1 cellular context compared by ENCODE assay signal in the genomic region with DNA sequence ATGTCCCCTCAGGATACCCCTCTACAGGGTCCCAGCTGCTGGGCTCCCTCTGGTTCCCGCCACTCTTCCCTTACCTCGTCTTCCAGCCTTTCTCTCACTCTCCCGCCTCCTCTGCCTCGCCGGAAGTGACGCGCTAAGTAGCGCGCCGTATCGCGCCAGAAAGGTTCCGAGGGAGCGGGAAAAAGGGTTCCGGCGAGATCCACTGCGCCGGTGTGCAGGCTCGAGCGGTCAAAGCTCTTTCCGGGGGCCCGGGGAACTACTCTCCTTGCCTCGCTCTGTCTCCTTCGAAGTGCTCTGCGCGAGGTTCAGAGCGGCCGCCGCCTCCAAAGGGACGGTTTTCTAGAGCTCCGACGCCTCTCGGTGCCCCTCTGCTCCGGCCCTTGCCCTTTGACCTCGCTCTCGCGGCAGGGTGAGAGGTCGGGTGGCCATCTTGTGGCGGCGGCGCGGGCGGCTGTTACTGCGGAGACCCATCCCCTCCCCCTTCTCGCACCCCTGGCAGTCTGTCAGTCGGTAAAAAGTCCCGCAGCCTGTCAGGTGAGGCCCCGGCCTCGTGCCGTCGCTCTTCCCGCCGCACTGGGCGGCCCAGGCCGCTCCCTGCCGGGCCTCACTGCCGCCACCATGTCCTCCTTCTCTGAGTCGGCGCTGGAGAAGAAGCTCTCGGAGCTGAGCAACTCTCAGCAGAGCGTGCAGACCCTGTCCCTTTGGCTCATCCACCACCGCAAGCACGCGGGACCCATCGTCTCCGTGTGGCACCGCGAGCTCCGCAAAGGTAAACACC.
A peak's percentile ranks its signal among the peaks of the same experiment; 100 is the strongest.
TF ChIP-seq lines count a peak whose summit lies in the region.

Gene RPRD1B (plus strand): TSS at position 417 of the 778 bp plus-strand sequence. CDS start 202 bp downstream, at position 619.
Gene TTI1 (minus strand): TSS at position 127 of the 778 bp plus-strand sequence. CDS start 19,640 bp downstream, outside the sequence.

TF ChIP-seq in HepG2, 621 proteins besides CTCF, POLR2A, EP300 and RAD21 (continued from another document and continues in another):
- TF ChIP-seq, protein P1, sequence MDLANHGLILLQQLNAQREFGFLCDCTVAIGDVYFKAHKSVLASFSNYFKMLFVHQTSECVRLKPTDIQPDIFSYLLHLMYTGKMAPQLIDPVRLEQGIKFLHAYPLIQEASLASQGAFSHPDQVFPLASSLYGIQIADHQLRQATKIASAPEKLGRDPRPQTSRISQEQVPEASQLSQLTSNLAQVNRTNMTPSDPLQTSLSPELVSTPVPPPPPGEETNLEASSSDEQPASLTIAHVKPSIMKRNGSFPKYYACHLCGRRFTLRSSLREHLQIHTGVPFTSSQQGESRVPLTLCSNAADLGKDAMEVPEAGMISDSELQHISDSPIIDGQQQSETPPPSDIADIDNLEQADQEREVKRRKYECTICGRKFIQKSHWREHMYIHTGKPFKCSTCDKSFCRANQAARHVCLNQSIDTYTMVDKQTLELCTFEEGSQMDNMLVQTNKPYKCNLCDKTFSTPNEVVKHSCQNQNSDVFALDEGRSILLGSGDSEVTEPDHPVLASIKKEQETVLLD (CRISPR knock-in tag; IDR thresholded peaks at IDR 0.05; ENCODE audit: low read depth): peak; percentile 84
- TF ChIP-seq SSRP1 (CRISPR knock-in tag; IDR thresholded peaks at IDR 0.05): no peak
- no peak for TF ChIP-seq CSRNP2 (CRISPR knock-in tag; conservative IDR thresholded peaks at IDR 0.05; ENCODE audit: low read depth)
- TF ChIP-seq, protein P2, sequence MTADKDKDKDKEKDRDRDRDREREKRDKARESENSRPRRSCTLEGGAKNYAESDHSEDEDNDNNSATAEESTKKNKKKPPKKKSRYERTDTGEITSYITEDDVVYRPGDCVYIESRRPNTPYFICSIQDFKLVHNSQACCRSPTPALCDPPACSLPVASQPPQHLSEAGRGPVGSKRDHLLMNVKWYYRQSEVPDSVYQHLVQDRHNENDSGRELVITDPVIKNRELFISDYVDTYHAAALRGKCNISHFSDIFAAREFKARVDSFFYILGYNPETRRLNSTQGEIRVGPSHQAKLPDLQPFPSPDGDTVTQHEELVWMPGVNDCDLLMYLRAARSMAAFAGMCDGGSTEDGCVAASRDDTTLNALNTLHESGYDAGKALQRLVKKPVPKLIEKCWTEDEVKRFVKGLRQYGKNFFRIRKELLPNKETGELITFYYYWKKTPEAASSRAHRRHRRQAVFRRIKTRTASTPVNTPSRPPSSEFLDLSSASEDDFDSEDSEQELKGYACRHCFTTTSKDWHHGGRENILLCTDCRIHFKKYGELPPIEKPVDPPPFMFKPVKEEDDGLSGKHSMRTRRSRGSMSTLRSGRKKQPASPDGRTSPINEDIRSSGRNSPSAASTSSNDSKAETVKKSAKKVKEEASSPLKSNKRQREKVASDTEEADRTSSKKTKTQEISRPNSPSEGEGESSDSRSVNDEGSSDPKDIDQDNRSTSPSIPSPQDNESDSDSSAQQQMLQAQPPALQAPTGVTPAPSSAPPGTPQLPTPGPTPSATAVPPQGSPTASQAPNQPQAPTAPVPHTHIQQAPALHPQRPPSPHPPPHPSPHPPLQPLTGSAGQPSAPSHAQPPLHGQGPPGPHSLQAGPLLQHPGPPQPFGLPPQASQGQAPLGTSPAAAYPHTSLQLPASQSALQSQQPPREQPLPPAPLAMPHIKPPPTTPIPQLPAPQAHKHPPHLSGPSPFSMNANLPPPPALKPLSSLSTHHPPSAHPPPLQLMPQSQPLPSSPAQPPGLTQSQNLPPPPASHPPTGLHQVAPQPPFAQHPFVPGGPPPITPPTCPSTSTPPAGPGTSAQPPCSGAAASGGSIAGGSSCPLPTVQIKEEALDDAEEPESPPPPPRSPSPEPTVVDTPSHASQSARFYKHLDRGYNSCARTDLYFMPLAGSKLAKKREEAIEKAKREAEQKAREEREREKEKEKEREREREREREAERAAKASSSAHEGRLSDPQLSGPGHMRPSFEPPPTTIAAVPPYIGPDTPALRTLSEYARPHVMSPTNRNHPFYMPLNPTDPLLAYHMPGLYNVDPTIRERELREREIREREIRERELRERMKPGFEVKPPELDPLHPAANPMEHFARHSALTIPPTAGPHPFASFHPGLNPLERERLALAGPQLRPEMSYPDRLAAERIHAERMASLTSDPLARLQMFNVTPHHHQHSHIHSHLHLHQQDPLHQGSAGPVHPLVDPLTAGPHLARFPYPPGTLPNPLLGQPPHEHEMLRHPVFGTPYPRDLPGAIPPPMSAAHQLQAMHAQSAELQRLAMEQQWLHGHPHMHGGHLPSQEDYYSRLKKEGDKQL (CRISPR knock-in tag; IDR thresholded peaks at IDR 0.05; ENCODE audit: low read depth): no peak; the same call in 1 of the 2 replicates
- peak; percentile 91 for TF ChIP-seq ZNF235 (CRISPR knock-in tag; IDR thresholded peaks at IDR 0.05; ENCODE audit: borderline replicate concordance)
- TF ChIP-seq TCF7L2 (IDR thresholded peaks at IDR 0.05; ENCODE audit: low read depth, low read length): no peak
- TF ChIP-seq MXI1 (IDR thresholded peaks at IDR 0.05; ENCODE audit: borderline replicate concordance, low read depth, low read length): peak; percentile 100
- peak; percentile 95 for TF ChIP-seq ZNF383 (CRISPR knock-in tag; IDR thresholded peaks at IDR 0.05; ENCODE audit: borderline replicate concordance)
- TF ChIP-seq ZNF709 (CRISPR knock-in tag; IDR thresholded peaks at IDR 0.05): peak; percentile 98
- peak; percentile 100 for TF ChIP-seq NR2C2 (CRISPR knock-in tag; IDR thresholded peaks at IDR 0.05; ENCODE audit: borderline replicate concordance)
- peak; percentile 90; the same call in 1 of the 2 replicates for TF ChIP-seq ZNF333 (CRISPR knock-in tag; IDR thresholded peaks at IDR 0.05; ENCODE audit: borderline replicate concordance)
- peak; percentile 96 for TF ChIP-seq AGO2 (optimal IDR thresholded peaks at IDR 0.05; ENCODE audit: low read depth, low read length)
- peak; percentile 99 for TF ChIP-seq E2F1 (CRISPR knock-in tag; IDR thresholded peaks at IDR 0.05)
- TF ChIP-seq CREM (IDR thresholded peaks at IDR 0.05): peak; percentile 100
- peak; percentile 97 for TF ChIP-seq CREM (CRISPR knock-in tag; IDR thresholded peaks at IDR 0.05)
- TF ChIP-seq CHD4 (IDR thresholded peaks at IDR 0.05; ENCODE audit: borderline replicate concordance, low read length): no peak
- TF ChIP-seq NRL (CRISPR knock-in tag; IDR thresholded peaks at IDR 0.05; ENCODE audit: borderline replicate concordance): peak; percentile 93
- TF ChIP-seq CEBPB (IDR thresholded peaks at IDR 0.05; ENCODE audit: borderline replicate concordance, low read depth, low read length): no peak
- TF ChIP-seq SOX6 (IDR thresholded peaks at IDR 0.05): no peak
- TF ChIP-seq SOX6 (CRISPR knock-in tag; IDR thresholded peaks at IDR 0.05): peak; percentile 85
- TF ChIP-seq, protein P3, sequence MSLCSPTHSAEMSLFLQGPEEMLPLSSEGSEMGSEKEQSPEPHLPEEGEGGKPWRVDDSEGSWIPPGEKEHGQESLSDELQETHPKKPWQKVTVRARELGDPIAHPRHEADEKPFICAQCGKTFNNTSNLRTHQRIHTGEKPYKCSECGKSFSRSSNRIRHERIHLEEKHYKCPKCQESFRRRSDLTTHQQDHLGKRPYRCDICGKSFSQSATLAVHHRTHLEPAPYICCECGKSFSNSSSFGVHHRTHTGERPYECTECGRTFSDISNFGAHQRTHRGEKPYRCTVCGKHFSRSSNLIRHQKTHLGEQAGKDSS (CRISPR knock-in tag; IDR thresholded peaks at IDR 0.05; ENCODE audit: borderline replicate concordance, low read depth): peak; percentile 85
- TF ChIP-seq HMGXB3 (CRISPR knock-in tag; IDR thresholded peaks at IDR 0.05; ENCODE audit: borderline replicate concordance): peak; percentile 86
- peak; percentile 90; the same call in 1 of the 2 replicates for TF ChIP-seq ZNF136 (CRISPR knock-in tag; IDR thresholded peaks at IDR 0.05; ENCODE audit: low read depth)
- peak; percentile 88; the same call in 1 of the 2 replicates for TF ChIP-seq ZNF569 (CRISPR knock-in tag; IDR thresholded peaks at IDR 0.05; ENCODE audit: borderline replicate concordance)
- peak; percentile 87 for TF ChIP-seq RXRA (CRISPR knock-in tag; IDR thresholded peaks at IDR 0.05)
- peak; percentile 88 for TF ChIP-seq NKX3-1 (CRISPR knock-in tag; IDR thresholded peaks at IDR 0.05)
- TF ChIP-seq ZNF280B (CRISPR knock-in tag; IDR thresholded peaks at IDR 0.05; ENCODE audit: borderline replicate concordance): peak; percentile 98
- TF ChIP-seq NFAT5 (CRISPR knock-in tag; IDR thresholded peaks at IDR 0.05): peak; percentile 75; the same call in 1 of the 2 replicates
